ENCODE assay signal across 24 cellular contexts in genomic region chr5:169249001-169249400, GRCh38. TPM values are rescaled to one million over a fixed set of nuclear protein-coding genes. Genes with fewer than 3 reads are reported as not detected.
DNase-seq lines count a peak whose midpoint lies in the region; ATAC-seq, FAIRE-seq and TF ChIP-seq lines count a peak whose summit lies in the region.
"Had no signal": no experiment of that assay in that cellular context is flagged by ENCODE, and none has a peak within 500 bp of the region (broad histone marks: within the 10 kb centered on the region; RNA-seq: fewer than 3 reads in every experiment).

No MANE protein-coding gene starts in this region.

- ATAC-seq in left cardiac atrium (peak; percentile 51 to 55), Right ventricle myocardium superior (ENCODE audit: poor library complexity) (no peak)

- H3K9me3 Mint-ChIP-seq in astrocyte (ENCODE audit: unreplicated experiment), result peaks cover 2% of the 10 kb centered on the region
- no peaks in the 10 kb centered on the region for H3K9me3 Mint-ChIP-seq in osteocyte (ENCODE audit: unreplicated experiment)
- H3K9me3 Mint-ChIP-seq: CD4-positive, alpha-beta T cell had no signal

- intact Hi-C loops in left cardiac atrium (cut with DNase I) (no loop called here), Right ventricle myocardium superior (cut with DNase I) (no loop called here), tibial artery (cut with DNase I; ENCODE audit: low total_unique reads) (no loop called here)

- H3K27ac ChIP-seq in astrocyte (ENCODE audit: low read depth, low read length) (no peak overlapping the region), tibial artery (no peak overlapping the region), tibial nerve (no peak overlapping the region)
- H3K27ac ChIP-seq: BLaER1, KMS-11 had no signal

- H3K9ac ChIP-seq in astrocyte (ENCODE audit: low read length), result no peak overlapping the region
- H3K9ac ChIP-seq: BLaER1, KMS-11 had no signal

- no peaks in the 10 kb centered on the region for H3K79me2 ChIP-seq in astrocyte (ENCODE audit: insufficient read depth, low read length)

- H3K36me3 Mint-ChIP-seq in astrocyte (ENCODE audit: low read depth, unreplicated experiment) (peaks cover 24% of the 10 kb centered on the region), osteocyte (ENCODE audit: unreplicated experiment) (peaks cover 13% of the 10 kb centered on the region)

- H3K27ac Mint-ChIP-seq in astrocyte (ENCODE audit: unreplicated experiment) (no peak overlapping the region), osteocyte (ENCODE audit: unreplicated experiment) (no peak overlapping the region)
- H3K27ac Mint-ChIP-seq: CD4-positive, alpha-beta T cell had no signal

- no peak overlapping the region for H2AFZ ChIP-seq in astrocyte (ENCODE audit: low read depth, low read length)

- no peak for TF ChIP-seq POLR2A in tibial nerve (IDR thresholded peaks at IDR 0.05)

- H3K9me3 ChIP-seq in astrocyte (ENCODE audit: insufficient read depth, low read depth, low read length), result no peaks in the 10 kb centered on the region
- no peaks in the 10 kb centered on the region for H3K9me3 ChIP-seq in tibial artery
- no peaks in the 10 kb centered on the region for H3K9me3 ChIP-seq in tibial nerve
- H3K9me3 ChIP-seq: BLaER1 had no signal

- H3K36me3 ChIP-seq in astrocyte (ENCODE audit: insufficient read depth, low read length) (no peaks in the 10 kb centered on the region), tibial artery (peaks cover 0 to 15% (median 10%) of the 10 kb centered on the region in 3 donors), tibial nerve (no peaks in the 10 kb centered on the region)
- H3K36me3 ChIP-seq: BLaER1 had no signal

- H3K4me1 ChIP-seq in astrocyte (ENCODE audit: insufficient read depth, low read length), result no peaks in the 10 kb centered on the region
- H3K4me1 ChIP-seq in tibial artery, result peaks cover 0 to 28% (median 10%) of the 10 kb centered on the region in 4 donors
- H3K4me1 ChIP-seq in tibial nerve, result no peaks in the 10 kb centered on the region

- no peak for FAIRE-seq in astrocyte (lab: Jason Lieb, UNC)
- FAIRE-seq: GM18507, RCC 7860 had no signal

- no peak for TF ChIP-seq EP300 in tibial nerve (IDR thresholded peaks at IDR 0.05)

- 30 to 37% methylated on average over 1 of the region's 1 CpG for WGBS in tibial nerve, 2 donors

- H3K27me3 Mint-ChIP-seq in astrocyte (ENCODE audit: low read depth, unreplicated experiment) (peaks cover 19% of the 10 kb centered on the region), osteocyte (ENCODE audit: unreplicated experiment) (no peaks in the 10 kb centered on the region)

- H3K27me3 ChIP-seq in astrocyte (ENCODE audit: insufficient read depth, low read length), result no peaks in the 10 kb centered on the region
- no peaks in the 10 kb centered on the region for H3K27me3 ChIP-seq in tibial artery
- no peaks in the 10 kb centered on the region for H3K27me3 ChIP-seq in tibial nerve
- H3K27me3 ChIP-seq: BLaER1 had no signal

- no peak for DNase-seq in left cardiac atrium
- DNase-seq in Right ventricle myocardium superior, result no peak
- DNase-seq in astrocyte (ENCODE audit: low read depth), result peak; percentile 26
- DNase-seq in fibroblast of the aortic adventitia (ENCODE audit: low read depth), result peak; percentile 89
- no peak for DNase-seq in COR-L47 (lab: John Stamatoyannopoulos, UW)
- DNase-seq in osteocyte (ENCODE audit: extremely low spot score, unreplicated experiment), result no peak
- no peak for DNase-seq in tibial artery
- DNase-seq in tibial nerve (ENCODE audit: low spot score in 2 of 2), result no peak
- DNase-seq: 8988T; CD4-positive, alpha-beta T cell; DND-41; GOT3; HCEC 1CT; IMR-90; NCI-H1105; NCI-H2029 treated with DMSO at 0.1 percent for 48 hours; NCI-H2171 treated with DMSO at 0.1 percent for 48 hours; NCI-H526; SW 1271 had no signal

- TF ChIP-seq CTCF in astrocyte (IDR thresholded peaks at IDR 0.05; ENCODE audit: insufficient read depth, low read depth, low read length) (no peak), fibroblast of the aortic adventitia (IDR thresholded peaks at IDR 0.05; ENCODE audit: insufficient read depth, low read length) (no peak), osteocyte (IDR thresholded peaks at IDR 0.05) (no peak), tibial artery (IDR thresholded peaks at IDR 0.05) (no peak), tibial nerve (IDR thresholded peaks at IDR 0.05) (no peak)

- H3K4me2 ChIP-seq in astrocyte (ENCODE audit: low read length), result no peak overlapping the region
- H3K4me2 ChIP-seq: KMS-11 had no signal

- no peak overlapping the region for H3K4me3 Mint-ChIP-seq in astrocyte (ENCODE audit: unreplicated experiment)
- no peak overlapping the region for H3K4me3 Mint-ChIP-seq in osteocyte (ENCODE audit: unreplicated experiment)
- H3K4me3 Mint-ChIP-seq: CD4-positive, alpha-beta T cell had no signal

- H4K20me1 ChIP-seq in astrocyte (ENCODE audit: insufficient read depth, low read length), result no peaks in the 10 kb centered on the region
- H4K20me1 ChIP-seq: BLaER1 had no signal

- H3K4me3 ChIP-seq in astrocyte (ENCODE audit: insufficient read depth, low read depth, low read length) (no peak overlapping the region), fibroblast of the aortic adventitia (ENCODE audit: low read depth, low read length) (no peak overlapping the region), tibial artery (no peak overlapping the region), tibial nerve (no peak overlapping the region)
- H3K4me3 ChIP-seq: BLaER1 had no signal

- peaks cover 10% of the 10 kb centered on the region for H3K4me1 Mint-ChIP-seq in astrocyte (ENCODE audit: low read depth, unreplicated experiment)
- H3K4me1 Mint-ChIP-seq in osteocyte (ENCODE audit: unreplicated experiment), result peaks cover 12% of the 10 kb centered on the region

RNA-seq across cellular contexts. Expression of gene SLIT3, which starts 51.9 kb away (rescaled TPM):
- total RNA-seq in left cardiac atrium, result 100 to 1,000 TPM in 1 of 2 donors, 10 to 100 TPM in 1; 71.1 to 117 TPM
- 12.5 TPM for total RNA-seq in Right ventricle myocardium superior
- total RNA-seq in astrocyte, result 20.7 and 33.0 TPM in 2 replicates
- 52.5 and 65.3 TPM in 2 replicates for total RNA-seq in fibroblast of the aortic adventitia (ENCODE audit: low replicate concordance)
- 31.8 and 40.2 TPM in 2 replicates for total RNA-seq in osteocyte
- total RNA-seq in tibial nerve, result 10 to 100 TPM; 16.6 to 39.0 (median 20.2) TPM
- total RNA-seq: CD4-positive, alpha-beta T cell; OCI-LY7 had no signal

Comparison
In these comparisons a context has a peak if more than half of its experiments do, and no peak if none do; other contexts are left out.
1. DNase-seq: peak in astrocyte (single experiment) and fibroblast of the aortic adventitia (single experiment); none in left cardiac atrium (single experiment), Right ventricle myocardium superior (single experiment), COR-L47 (single experiment), osteocyte (single experiment), tibial artery (0 of 2) and tibial nerve (0 of 2).